Comparison of ENCODE assay signal across 20 cellular contexts in the genomic region with DNA sequence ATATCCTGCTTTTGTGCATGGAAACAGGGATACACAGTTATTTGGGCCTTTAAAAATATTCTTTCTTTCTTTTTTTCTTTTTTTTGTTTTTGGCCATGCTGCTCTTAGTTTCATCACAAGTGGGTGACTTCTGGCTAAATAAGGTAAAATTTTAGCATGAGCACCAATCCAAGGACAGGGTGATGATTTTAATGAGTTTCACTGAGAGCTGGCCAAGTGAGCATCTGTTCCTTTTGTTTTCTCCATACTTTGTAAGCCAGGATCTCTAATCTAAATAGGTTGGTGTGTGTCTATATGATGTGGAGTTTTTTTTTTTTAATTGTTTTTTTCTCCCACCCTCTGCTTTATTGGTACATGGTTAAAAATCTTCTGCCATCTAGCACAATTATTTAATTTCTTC.
DNase-seq lines count a peak whose midpoint lies in the region; ATAC-seq lines count a peak whose summit lies in the region.
"Had no signal": no experiment of that assay in that cellular context is flagged by ENCODE, and none has a peak within 500 bp of the region (broad histone marks: within the 10 kb centered on the region; RNA-seq: fewer than 3 reads in every experiment).

No MANE protein-coding gene starts in this region.

- DNase-seq in NCI-H2171 treated with DMSO at 0.1 percent for 48 hours (lab: John Stamatoyannopoulos, UW): peak; percentile 33
- no peak for DNase-seq in NCI-H2171 (lab: John Stamatoyannopoulos, UW)
- peak; percentile 63 for DNase-seq in DMS 273 treated with DMSO at 0.1 percent for 48 hours (lab: John Stamatoyannopoulos, UW)
- DNase-seq in NCI-H446 (lab: John Stamatoyannopoulos, UW): peak; percentile 62 to 81
- DNase-seq in cerebellum (ENCODE audit: low spot score): peak; percentile 41
- DNase-seq: ACHN; BE2C; Caco-2; CD4-positive, alpha-beta T cell; DMS79 treated with DMSO at 0.1 percent for 48 hours; GOT3; H7; HFFc6; IMR-90 had no signal

- ATAC-seq in GM18861 (IDR thresholded peaks at IDR 0.05; ENCODE audit: unreplicated experiment) (no peak), GM19395 (IDR thresholded peaks at IDR 0.05; ENCODE audit: unreplicated experiment) (no peak), GM18907 (IDR thresholded peaks at IDR 0.05; ENCODE audit: unreplicated experiment) (no peak)
- ATAC-seq: GM12878, HCT116, K562 had no signal
